Comparison of ENCODE assay signal across 10 cellular contexts in the genomic region with DNA sequence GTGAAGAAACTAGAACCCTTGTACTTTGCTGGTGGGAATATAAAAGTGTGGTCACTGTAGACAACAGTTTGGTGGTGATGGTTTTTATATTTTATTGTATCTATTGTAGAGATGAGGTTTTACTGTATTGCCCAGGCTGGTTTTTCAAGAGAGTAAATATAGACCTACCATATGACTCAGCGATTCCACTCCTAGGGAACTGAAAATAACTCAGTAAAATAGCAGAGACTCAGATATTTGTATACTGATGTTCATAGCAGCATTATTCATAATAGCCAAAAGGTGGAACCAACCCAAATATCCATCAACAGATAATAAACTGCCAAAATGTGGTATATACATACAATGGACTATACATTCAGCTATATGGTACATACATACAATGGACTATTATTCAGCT.
DNase-seq lines count a peak whose midpoint lies in the region; ATAC-seq, FAIRE-seq and TF ChIP-seq lines count a peak whose summit lies in the region.
"Had no signal": no experiment of that assay in that cellular context is flagged by ENCODE, and none has a peak within 500 bp of the region (broad histone marks: within the 10 kb centered on the region; RNA-seq: fewer than 3 reads in every experiment).

No MANE protein-coding gene starts in this region.

- no peak for FAIRE-seq in D721Med (lab: Jason Lieb, UNC)

- H3K9me3 ChIP-seq in naive thymus-derived CD4-positive, alpha-beta T cell (ENCODE audit: control insufficient read depth in 2 of 3, low read length in 3 of 3), result no peaks in the 10 kb centered on the region
- H3K9me3 ChIP-seq in tibial artery, result no peaks in the 10 kb centered on the region

- H3K4me1 ChIP-seq in naive thymus-derived CD4-positive, alpha-beta T cell (ENCODE audit: control insufficient read depth in 2 of 2, insufficient read depth in 2 of 2, low read length in 2 of 2), result no peaks in the 10 kb centered on the region
- peaks cover 0 to 26% (median 2%) of the 10 kb centered on the region in 4 donors for H3K4me1 ChIP-seq in tibial artery

- no peaks in the 10 kb centered on the region for H3K9me3 Mint-ChIP-seq in naive thymus-derived CD4-positive, alpha-beta T cell
- H3K9me3 Mint-ChIP-seq: stimulated activated naive CD8-positive, alpha-beta T cell treated with anti-CD3 and anti-CD28 coated beads, Interleukin-15, Interleukin-2, amounts not matched to agents 100 ng/mL and 50 ng/mL, for 24 hours had no signal

- H3K27ac Mint-ChIP-seq in naive thymus-derived CD4-positive, alpha-beta T cell, result no peak overlapping the region
- H3K27ac Mint-ChIP-seq: stimulated activated naive CD8-positive, alpha-beta T cell treated with anti-CD3 and anti-CD28 coated beads, Interleukin-15, Interleukin-2, amounts not matched to agents 100 ng/mL and 50 ng/mL, for 24 hours had no signal

- H3K4me1 Mint-ChIP-seq in naive thymus-derived CD4-positive, alpha-beta T cell, result peaks cover 0 to 8% (median 0%) of the 10 kb centered on the region in 7 donors

- H3K36me3 Mint-ChIP-seq in naive thymus-derived CD4-positive, alpha-beta T cell, result no peaks in the 10 kb centered on the region

- no peaks in the 10 kb centered on the region for H3K27me3 ChIP-seq in naive thymus-derived CD4-positive, alpha-beta T cell (ENCODE audit: control insufficient read depth in 2 of 2, insufficient read depth in 2 of 2, low read length in 2 of 2)
- H3K27me3 ChIP-seq in tibial artery, result no peaks in the 10 kb centered on the region

- DNase-seq in NOMO-1 (lab: John Stamatoyannopoulos, UW; ENCODE audit: unreplicated experiment in 2 of 2) (peak; percentile 61 to 96), NCI-H2196 (lab: John Stamatoyannopoulos, UW; ENCODE audit: unreplicated experiment) (no peak), tibial artery (no peak), D721Med (ENCODE audit: insufficient read length, low spot score) (no peak), ureter (ENCODE audit: low spot score) (no peak)
- DNase-seq in naive thymus-derived CD4-positive, alpha-beta T cell, result no peak
- DNase-seq: NCI-H2171 treated with DMSO at 0.1 percent for 48 hours had no signal

- no peak overlapping the region for H3K4me3 ChIP-seq in naive thymus-derived CD4-positive, alpha-beta T cell (ENCODE audit: low read length)
- no peak overlapping the region for H3K4me3 ChIP-seq in tibial artery

- TF ChIP-seq CTCF in tibial artery (IDR thresholded peaks at IDR 0.05), result no peak
- no peak for TF ChIP-seq CTCF in D721Med (IDR thresholded peaks at IDR 0.05; ENCODE audit: insufficient read depth, missing control alignments)

- intact Hi-C loops in naive thymus-derived CD4-positive, alpha-beta T cell (cut with micrococcal nuclease), result loop anchor here in 1 of 2 donors (10.0 kb wide), 1 partner anchor 645 kb away; a partner anchor contains a TSS
- intact Hi-C loops in tibial artery (cut with DNase I; ENCODE audit: low total_unique reads), result no loop called here

- POLR2A ChIA-PET in naive thymus-derived CD4-positive, alpha-beta T cell (lab: Charles Lee), result no interaction called here

- no peak overlapping the region for H3K4me3 Mint-ChIP-seq in naive thymus-derived CD4-positive, alpha-beta T cell
- H3K4me3 Mint-ChIP-seq: stimulated activated naive CD8-positive, alpha-beta T cell treated with anti-CD3 and anti-CD28 coated beads, Interleukin-15, Interleukin-2, amounts not matched to agents 100 ng/mL and 50 ng/mL, for 24 hours had no signal

- peaks cover 0 to 20% (median 9%) of the 10 kb centered on the region in 5 donors for H3K27me3 Mint-ChIP-seq in naive thymus-derived CD4-positive, alpha-beta T cell
- H3K27me3 Mint-ChIP-seq: stimulated activated naive CD8-positive, alpha-beta T cell treated with anti-CD3 and anti-CD28 coated beads, Interleukin-15, Interleukin-2, amounts not matched to agents 100 ng/mL and 50 ng/mL, for 24 hours had no signal

- ATAC-seq in GM19372 (IDR thresholded peaks at IDR 0.05; ENCODE audit: low read depth, unreplicated experiment) (peak; percentile 58), HG02870 (IDR thresholded peaks at IDR 0.05; ENCODE audit: unreplicated experiment) (peak; percentile 77)
- ATAC-seq in naive thymus-derived CD4-positive, alpha-beta T cell, result peak; percentile 40

- no peaks in the 10 kb centered on the region for H3K36me3 ChIP-seq in naive thymus-derived CD4-positive, alpha-beta T cell (ENCODE audit: control insufficient read depth in 2 of 3, insufficient read depth in 3 of 3, low read length in 3 of 3)
- no peaks in the 10 kb centered on the region for H3K36me3 ChIP-seq in tibial artery

- H3K27ac ChIP-seq in naive thymus-derived CD4-positive, alpha-beta T cell (ENCODE audit: low read depth, low read length), result no peak overlapping the region
- H3K27ac ChIP-seq in tibial artery, result no peak overlapping the region

- CTCF ChIA-PET in naive thymus-derived CD4-positive, alpha-beta T cell (lab: Charles Lee), result no interaction called here

Comparison
In these comparisons a context has a peak if more than half of its experiments do, and no peak if none do; other contexts are left out.
1. DNase-seq: peak in NOMO-1 (2 of 2); none in naive thymus-derived CD4-positive, alpha-beta T cell (0 of 9), NCI-H2196 (single experiment), tibial artery (0 of 2), D721Med (single experiment) and ureter (single experiment).
2. Peak in every context shown above with its lines, with median percentiles within 50 percentile points of each other: ATAC-seq.